1 cellular context compared by ENCODE assay signal in genomic region chr3:39809181-39809994, GRCh38.
TF ChIP-seq lines count a peak whose summit lies in the region.

TSS of gene MYRIP (plus strand) at chr3:39809609. CDS start at chr3:39900817, 91,208 bp downstream.

TF ChIP-seq in K562, 482 proteins besides CTCF, POLR2A, EP300 and RAD21 (continued from another document):
- TF ChIP-seq ETS1 (conservative IDR thresholded peaks at IDR 0.05; ENCODE audit: control insufficient read depth, low read depth, low read length), result 0 out of 2 replicates have a peak, but pooled peaks have one; percentile 26
- TF ChIP-seq L3MBTL2 (IDR thresholded peaks at IDR 0.05), result peak; percentile 87
- TF ChIP-seq ADNP (tag; IDR thresholded peaks at IDR 0.05), result no peak
